9 cellular contexts compared by ENCODE assay signal in genomic region chr3:197394464-197395321, GRCh38.
DNase-seq lines count a peak whose midpoint lies in the region; ATAC-seq and TF ChIP-seq lines count a peak whose summit lies in the region.
"Had no signal": no experiment of that assay in that cellular context is flagged by ENCODE, and none has a peak within 500 bp of the region (broad histone marks: within the 10 kb centered on the region; RNA-seq: fewer than 3 reads in every experiment).

No MANE protein-coding gene starts in this region.

- no peak overlapping the region for H3K4me3 Mint-ChIP-seq in progenitor cell of endocrine pancreas (ENCODE audit: low read depth)
- H3K4me3 Mint-ChIP-seq: natural killer cell had no signal

- no peaks in the 10 kb centered on the region for H3K9me3 Mint-ChIP-seq in progenitor cell of endocrine pancreas (ENCODE audit: low read depth)
- H3K9me3 Mint-ChIP-seq: natural killer cell had no signal

- H3K27me3 Mint-ChIP-seq in progenitor cell of endocrine pancreas, result no peaks in the 10 kb centered on the region

- TF ChIP-seq CTCF in GM13976 (IDR thresholded peaks at IDR 0.05; ENCODE audit: borderline replicate concordance, control extremely low read depth, extremely low read depth, insufficient read depth, missing control alignments), result no peak
- TF ChIP-seq CTCF in progenitor cell of endocrine pancreas (IDR thresholded peaks at IDR 0.05; ENCODE audit: unreplicated experiment), result no peak

- no peaks in the 10 kb centered on the region for H3K36me3 Mint-ChIP-seq in progenitor cell of endocrine pancreas (ENCODE audit: insufficient read depth)
- H3K36me3 Mint-ChIP-seq: natural killer cell had no signal

- no peaks in the 10 kb centered on the region for H3K4me1 Mint-ChIP-seq in progenitor cell of endocrine pancreas (ENCODE audit: low read depth)
- H3K4me1 Mint-ChIP-seq: natural killer cell had no signal

- peak; percentile 74 for DNase-seq in GM13976 (ENCODE audit: low spot score)
- peak; percentile 41 for DNase-seq in activated CD8-positive, alpha-beta memory T cell treated with anti-CD3 and anti-CD28 coated beads, Interleukin-2, amount 50 U/mL, for 24 hours (ENCODE audit: extremely low read depth)
- peak; percentile 100 for DNase-seq in glomerular visceral epithelial cell (ENCODE audit: extremely low spot score)
- DNase-seq in stimulated activated CD4-positive, alpha-beta T cell treated with anti-CD3 and anti-CD28 coated beads, Interleukin-15, amount 100 ng/mL, for 24 hours, result peak; percentile 69
- no peak for DNase-seq in HUDEP-2 (lab: John Stamatoyannopoulos, UW; ENCODE audit: unreplicated experiment in 76 of 76)
- DNase-seq in Kasumi-1 (lab: John Stamatoyannopoulos, UW), result no peak
- DNase-seq in progenitor cell of endocrine pancreas (ENCODE audit: low spot score, unreplicated experiment), result no peak
- DNase-seq: natural killer cell had no signal

- in situ Hi-C loops in GM13976 (cut with MboI; ENCODE audit: low sequenced_read_pairs, unreplicated experiment), result no loop called here

- ATAC-seq in HG03039 (IDR thresholded peaks at IDR 0.05; ENCODE audit: unreplicated experiment), result peak; percentile 90

- no peak overlapping the region for H3K27ac Mint-ChIP-seq in progenitor cell of endocrine pancreas
- H3K27ac Mint-ChIP-seq: natural killer cell had no signal

Comparison
In these comparisons a context has a peak if more than half of its experiments do, and no peak if none do; other contexts are left out.
1. DNase-seq: peak in GM13976 (single experiment), activated CD8-positive, alpha-beta memory T cell treated with anti-CD3 and anti-CD28 coated beads, Interleukin-2, amount 50 U/mL, for 24 hours (single experiment), glomerular visceral epithelial cell (single experiment) and stimulated activated CD4-positive, alpha-beta T cell treated with anti-CD3 and anti-CD28 coated beads, Interleukin-15, amount 100 ng/mL, for 24 hours (single experiment); none in HUDEP-2 (0 of 76), Kasumi-1 (0 of 2) and progenitor cell of endocrine pancreas (single experiment).